29 cellular contexts compared by ENCODE assay signal in the genomic region with DNA sequence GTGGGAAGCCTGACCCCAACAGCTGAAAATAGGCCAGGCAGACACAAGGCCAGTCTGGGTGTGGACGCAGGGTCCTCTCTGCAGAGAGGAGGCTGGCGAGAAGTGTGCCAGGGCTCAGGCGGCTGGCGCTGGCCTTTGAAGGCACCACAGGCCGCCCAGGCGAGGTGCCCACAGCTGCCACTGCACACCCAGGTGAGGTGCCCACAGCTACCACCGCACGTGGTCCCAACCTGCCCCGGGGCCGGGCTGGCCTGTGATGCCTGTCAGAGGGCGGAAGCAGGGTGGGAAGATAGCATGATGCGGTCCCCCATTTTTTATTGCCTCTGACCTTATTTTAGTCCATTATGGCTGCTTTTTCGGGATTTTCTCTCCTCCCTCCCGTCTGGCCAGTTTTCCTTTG.
DNase-seq lines count a peak whose midpoint lies in the region; ATAC-seq and TF ChIP-seq lines count a peak whose summit lies in the region.
"Had no signal": no experiment of that assay in that cellular context is flagged by ENCODE, and none has a peak within 500 bp of the region (broad histone marks: within the 10 kb centered on the region; RNA-seq: fewer than 3 reads in every experiment).

No MANE protein-coding gene starts in this region.

- peak overlapping the region; percentile 28 for H2AK9ac ChIP-seq in IMR-90 (replicated peaks; ENCODE audit: low read depth, low read length, poor library complexity)

- intact Hi-C loops in IMR-90 (cut with micrococcal nuclease), result no loop called here

- H2BK5ac ChIP-seq in IMR-90 (ENCODE audit: low read depth, low read length, poor library complexity, severe bottlenecking), result no peak overlapping the region
- H2BK5ac ChIP-seq in neuronal stem cell (ENCODE audit: low read length), result no peak overlapping the region

- H4K5ac ChIP-seq in IMR-90 (ENCODE audit: low read depth, low read length), result no peak overlapping the region

- no TSS peak for BruUV-seq in IMR-90 (replicated peaks; lab: Mats Ljungman, UMichigan)

- H2BK120ac ChIP-seq in IMR-90 (ENCODE audit: low read depth, low read length) (no peak overlapping the region), neuronal stem cell (ENCODE audit: low read depth, low read length) (no peak overlapping the region)

- H3K23ac ChIP-seq in IMR-90 (ENCODE audit: low read depth, low read length), result no peak overlapping the region
- H3K23ac ChIP-seq in neuronal stem cell (ENCODE audit: low read depth, low read length, poor library complexity), result no peak overlapping the region

- H2BK15ac ChIP-seq in IMR-90 (ENCODE audit: low read depth, low read length) (no peak overlapping the region), neuronal stem cell (ENCODE audit: low read length) (no peak overlapping the region)

- H3K79me1 ChIP-seq in IMR-90 (ENCODE audit: low read depth in 1 of 2, low read length in 2 of 2) (no peaks in the 10 kb centered on the region), neuronal stem cell (ENCODE audit: low read depth, low read length) (peaks cover 1% of the 10 kb centered on the region)

- DNase-seq in IMR-90 (no peak), neuronal stem cell (ENCODE audit: low spot score) (no peak)
- DNase-seq: 8988T; ACHN; AML-193; BE2C; C1 segment of cervical spinal cord; Caco-2; Calu3; CD4-positive, alpha-beta memory T cell; CD4-positive, alpha-beta T cell; CD4-positive, CD25-positive, alpha-beta regulatory T cell; CD8-positive, alpha-beta memory T cell; CD8-positive, alpha-beta T cell; COR-L47; DMS 273 treated with DMSO at 0.1 percent for 48 hours; DMS153; DMS53; DMS79; DMS79 treated with DMSO at 0.1 percent for 48 hours; DND-41; EL had no signal

- H3K9me3 ChIP-seq in IMR-90 (ENCODE audit: control insufficient read depth, insufficient read depth, low read length) (peaks cover 77% of the 10 kb centered on the region), neuronal stem cell (replicated peaks in 1 of 2; ENCODE audit: control insufficient read depth in 2 of 2, insufficient read depth in 1 of 2, low read depth in 1 of 2, low read length in 2 of 2) (no peaks in the 10 kb centered on the region)
- H3K9me3 ChIP-seq: A549; BLaER1; BLaER1 treated with 17β-estradiol and CSF1 and Interleukin-3, amounts not matched to agents 10 nM and 100 nM; Caco-2 had no signal

- ATAC-seq in IMR-90 (ENCODE audit: low read depth), result no peak
- no peak for ATAC-seq in HG02623 (IDR thresholded peaks at IDR 0.05; ENCODE audit: unreplicated experiment)
- no peak for ATAC-seq in GM21447 (IDR thresholded peaks at IDR 0.05; ENCODE audit: unreplicated experiment)
- ATAC-seq: A549; CD8-positive, alpha-beta T cell had no signal

- H3K4me1 ChIP-seq in IMR-90 (ENCODE audit: control insufficient read depth, insufficient read depth, low read length) (no peaks in the 10 kb centered on the region), neuronal stem cell (ENCODE audit: control insufficient read depth in 2 of 2, insufficient read depth in 1 of 2, low read depth in 1 of 2, low read length in 2 of 2) (peaks cover 11% of the 10 kb centered on the region in 2 donors)
- H3K4me1 ChIP-seq: A549; BE2C; BLaER1; BLaER1 treated with 17β-estradiol and CSF1 and Interleukin-3, amounts not matched to agents 10 nM and 100 nM; Caco-2 had no signal

- no peak overlapping the region for H2BK20ac ChIP-seq in IMR-90 (ENCODE audit: low read depth, low read length)

- dilution Hi-C loops in IMR-90 (cut with HindIII; ENCODE audit: low sequenced_read_pairs, unreplicated experiment), result no loop called here

- H3K56ac ChIP-seq in IMR-90 (ENCODE audit: extremely low read depth, insufficient read depth, low read length), result no peak overlapping the region

- H3K14ac ChIP-seq in IMR-90 (replicated peaks; ENCODE audit: low read depth, low read length), result no peak overlapping the region
- no peak overlapping the region for H3K14ac ChIP-seq in neuronal stem cell (ENCODE audit: low read length)

- H3K9ac ChIP-seq in IMR-90 (ENCODE audit: low read depth, low read length) (no peak overlapping the region), neuronal stem cell (ENCODE audit: low read depth, low read length, poor library complexity) (no peak overlapping the region)
- H3K9ac ChIP-seq: BLaER1; BLaER1 treated with 17β-estradiol and CSF1 and Interleukin-3, amounts not matched to agents 10 nM and 100 nM had no signal

- H3K9me1 ChIP-seq in IMR-90 (ENCODE audit: insufficient read depth, low read length), result no peaks in the 10 kb centered on the region

- H3K4ac ChIP-seq in IMR-90 (ENCODE audit: low read depth, low read length) (no peak overlapping the region), neuronal stem cell (ENCODE audit: low read length) (no peak overlapping the region)

- POLR2A ChIA-PET in IMR-90 (lab: Charles Lee; ENCODE audit: unreplicated experiment), result no interaction called here

- no peaks in the 10 kb centered on the region for H4K20me1 ChIP-seq in IMR-90 (ENCODE audit: insufficient read depth, low read length)
- H4K20me1 ChIP-seq: BLaER1 had no signal

- WGBS in IMR-90 (ENCODE audit: extremely low coverage in 2 of 2, insufficient read length in 1 of 2), 2 experiments, result 90% methylated on average over 7 of the region's 14 CpGs; no CpG with 5 or more reads in 1 of the 2 experiments
- WGBS in neuronal stem cell (ENCODE audit: extremely low coverage in 2 of 2, insufficient read length in 2 of 2, insufficient replicate concordance in 1 of 2), 2 donors, result no CpG with 5 or more reads among the region's 14 CpGs

- no peaks in the 10 kb centered on the region for H3K36me3 ChIP-seq in IMR-90 (ENCODE audit: control insufficient read depth, insufficient read depth, low read length)
- no peaks in the 10 kb centered on the region for H3K36me3 ChIP-seq in neuronal stem cell (replicated peaks in 1 of 2; ENCODE audit: control insufficient read depth in 2 of 2, insufficient read depth in 2 of 2, low read length in 2 of 2)
- H3K36me3 ChIP-seq: BE2C; BLaER1; BLaER1 treated with 17β-estradiol and CSF1 and Interleukin-3, amounts not matched to agents 10 nM and 100 nM had no signal

- H3K27ac ChIP-seq in IMR-90 (ENCODE audit: insufficient read depth, low read length) (no peak overlapping the region), neuronal stem cell (replicated peaks; ENCODE audit: low read length) (no peak overlapping the region)
- H3K27ac ChIP-seq: 22Rv1; A549; BLaER1; BLaER1 treated with 17β-estradiol and CSF1 and Interleukin-3, amounts not matched to agents 10 nM and 100 nM; C4-2B had no signal

- H2BK12ac ChIP-seq in neuronal stem cell (ENCODE audit: low read length), result no peak overlapping the region

- no peak for TF ChIP-seq POLR2A in IMR-90 (IDR thresholded peaks at IDR 0.05; ENCODE audit: low read depth, low read length)

- TF ChIP-seq RAD21 in IMR-90 (IDR thresholded peaks at IDR 0.05; ENCODE audit: low read length), result no peak

- H3K4me2 ChIP-seq in IMR-90 (ENCODE audit: low read depth, low read length), result no peak overlapping the region
- H3K4me2 ChIP-seq in neuronal stem cell (ENCODE audit: insufficient read depth, low read length, poor library complexity, severe bottlenecking), result no peak overlapping the region
- H3K4me2 ChIP-seq: A549; BLaER1; BLaER1 treated with 17β-estradiol and CSF1 and Interleukin-3, amounts not matched to agents 10 nM and 100 nM had no signal

- no peak overlapping the region for H2AFZ ChIP-seq in IMR-90 (replicated peaks; ENCODE audit: low read length, poor library complexity)
- H2AFZ ChIP-seq in neuronal stem cell (ENCODE audit: low read length), result no peak overlapping the region

- H2AK5ac ChIP-seq in IMR-90 (ENCODE audit: low read depth, low read length) (no peak overlapping the region), neuronal stem cell (ENCODE audit: low read depth, low read length) (peak overlapping the region; percentile 14)

- H4K8ac ChIP-seq in IMR-90 (ENCODE audit: low read depth in 2 of 2, low read length in 2 of 2) (no peak overlapping the region), neuronal stem cell (ENCODE audit: low read depth, low read length) (no peak overlapping the region)

- CTCF ChIA-PET in IMR-90 (lab: Yijun Ruan, JAX), result no interaction called here

- TF ChIP-seq CTCF in IMR-90 (conservative IDR thresholded peaks at IDR 0.05; ENCODE audit: low read depth, low read length), result no peak

- H4K91ac ChIP-seq in IMR-90 (ENCODE audit: insufficient read depth, low read depth, low read length), result no peak overlapping the region
- H4K91ac ChIP-seq in neuronal stem cell (ENCODE audit: low read depth, low read length, poor library complexity), result no peak overlapping the region

- in situ Hi-C loops in IMR-90 (cut with MboI; ENCODE audit: low sequenced_read_pairs), result no loop called here

- H3K18ac ChIP-seq in IMR-90 (ENCODE audit: low read depth, low read length) (no peak overlapping the region), neuronal stem cell (ENCODE audit: low read length) (peak overlapping the region; percentile 57)

- H3K4me3 ChIP-seq in IMR-90 (ENCODE audit: insufficient read depth, low read depth, low read length) (no peak overlapping the region), neuronal stem cell (ENCODE audit: low read length in 2 of 2) (no peak overlapping the region)
- H3K4me3 ChIP-seq: A549; BLaER1; BLaER1 treated with 17β-estradiol and CSF1 and Interleukin-3, amounts not matched to agents 10 nM and 100 nM had no signal

- no peaks in the 10 kb centered on the region for H3K27me3 ChIP-seq in IMR-90 (ENCODE audit: control insufficient read depth, insufficient read depth, low read length)
- no peaks in the 10 kb centered on the region for H3K27me3 ChIP-seq in neuronal stem cell (ENCODE audit: control insufficient read depth in 3 of 3, insufficient read depth in 3 of 3, low read depth in 1 of 3, low read length in 3 of 3)
- H3K27me3 ChIP-seq: BE2C; BLaER1; BLaER1 treated with 17β-estradiol and CSF1 and Interleukin-3, amounts not matched to agents 10 nM and 100 nM had no signal

TF ChIP-seq in IMR-90, 13 proteins besides CTCF, POLR2A, EP300 and RAD21 (continues in another document):
- no peak for TF ChIP-seq BHLHE40 (IDR thresholded peaks at IDR 0.05; ENCODE audit: low read depth, low read length)
- TF ChIP-seq FOS (IDR thresholded peaks at IDR 0.05; ENCODE audit: low read depth, low read length), result no peak
- no peak for TF ChIP-seq MAFK (IDR thresholded peaks at IDR 0.05; ENCODE audit: low read depth, low read length)
- TF ChIP-seq RCOR1 (IDR thresholded peaks at IDR 0.05; ENCODE audit: insufficient replicate concordance, low read length), result no peak
- TF ChIP-seq SMC3 (IDR thresholded peaks at IDR 0.05; ENCODE audit: low read depth, low read length), result no peak
- TF ChIP-seq CEBPB (IDR thresholded peaks at IDR 0.05; ENCODE audit: low read depth, low read length), result no peak
- TF ChIP-seq, protein P1, sequence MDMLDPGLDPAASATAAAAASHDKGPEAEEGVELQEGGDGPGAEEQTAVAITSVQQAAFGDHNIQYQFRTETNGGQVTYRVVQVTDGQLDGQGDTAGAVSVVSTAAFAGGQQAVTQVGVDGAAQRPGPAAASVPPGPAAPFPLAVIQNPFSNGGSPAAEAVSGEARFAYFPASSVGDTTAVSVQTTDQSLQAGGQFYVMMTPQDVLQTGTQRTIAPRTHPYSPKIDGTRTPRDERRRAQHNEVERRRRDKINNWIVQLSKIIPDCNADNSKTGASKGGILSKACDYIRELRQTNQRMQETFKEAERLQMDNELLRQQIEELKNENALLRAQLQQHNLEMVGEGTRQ (IDR thresholded peaks at IDR 0.05; ENCODE audit: low read depth, low read length), result no peak
- TF ChIP-seq CHD1 (IDR thresholded peaks at IDR 0.05; ENCODE audit: low read depth, low read length), result no peak
- TF ChIP-seq RFX5 (IDR thresholded peaks at IDR 0.05; ENCODE audit: low read depth, low read length), result no peak
